ENCODE assay signal across 1 cellular context in the genomic region with DNA sequence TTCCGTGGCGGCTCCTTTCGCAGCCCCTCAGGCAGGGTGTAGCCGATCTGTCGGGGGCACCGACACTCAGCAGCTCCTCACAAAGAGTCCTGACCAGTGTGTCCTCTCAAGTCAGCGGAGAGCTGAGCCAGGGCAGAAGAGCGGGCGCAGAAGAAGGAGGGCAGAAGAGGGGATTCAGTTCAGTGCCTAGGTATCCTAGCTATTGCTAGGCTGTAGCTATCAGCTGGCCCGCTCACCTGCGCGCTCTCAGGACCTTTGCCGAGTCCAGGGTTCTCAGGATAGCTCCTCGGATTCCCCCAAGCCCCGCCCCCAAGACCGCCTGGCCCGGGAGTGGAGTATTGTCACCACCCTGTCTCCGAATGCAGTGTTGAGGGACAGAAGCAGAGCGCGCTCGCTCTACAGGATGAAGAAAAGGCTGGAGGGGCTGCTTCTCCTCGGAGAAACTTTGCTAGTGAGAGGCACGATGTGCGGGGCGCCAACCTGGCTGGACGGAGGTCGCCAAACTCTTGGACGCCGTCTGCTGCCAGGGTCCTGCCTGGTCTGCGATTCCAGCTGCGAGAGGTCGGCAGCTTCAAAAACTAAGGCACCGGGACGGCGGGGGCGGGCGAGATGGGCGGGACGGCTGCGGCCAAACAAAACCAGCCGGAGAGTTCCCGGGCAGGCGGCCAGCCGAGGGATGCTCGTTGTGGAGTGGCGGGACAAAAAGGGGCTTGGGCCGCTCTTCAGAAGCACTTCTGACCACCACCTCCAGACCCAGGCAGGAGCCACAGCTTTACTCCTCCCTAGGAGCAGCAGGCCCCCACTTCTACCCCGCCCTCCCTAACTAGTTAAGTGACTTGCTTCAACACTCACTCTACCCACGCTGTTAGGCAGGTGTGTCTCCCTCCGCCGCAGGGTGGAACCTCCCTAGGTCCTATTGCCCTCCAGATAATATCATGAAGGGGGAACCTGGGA.
TF ChIP-seq lines count a peak whose summit lies in the region.

A gene (minus strand): TSS at position 258 of the 954 bp plus-strand sequence. CDS start 613 bp downstream, outside the sequence.

TF ChIP-seq in H1, 55 proteins besides CTCF, POLR2A, EP300 and RAD21:
- TF ChIP-seq RBBP5 (IDR thresholded peaks at IDR 0.05; ENCODE audit: borderline replicate concordance, low read depth, low read length) = no peak
- no peak for TF ChIP-seq SIRT6 (IDR thresholded peaks at IDR 0.05; ENCODE audit: low read length)
- peak; percentile 45; the same call in 1 of the 2 replicates for TF ChIP-seq TAF1 (IDR thresholded peaks at IDR 0.05; ENCODE audit: low read depth, low read length)
- TF ChIP-seq, protein P1, sequence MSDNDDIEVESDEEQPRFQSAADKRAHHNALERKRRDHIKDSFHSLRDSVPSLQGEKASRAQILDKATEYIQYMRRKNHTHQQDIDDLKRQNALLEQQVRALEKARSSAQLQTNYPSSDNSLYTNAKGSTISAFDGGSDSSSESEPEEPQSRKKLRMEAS (IDR thresholded peaks at IDR 0.05) = no peak
- no peak for TF ChIP-seq TBP (IDR thresholded peaks at IDR 0.05; ENCODE audit: low read depth, low read length)
- peak; percentile 48 for TF ChIP-seq ASH2L (IDR thresholded peaks at IDR 0.05; ENCODE audit: low read length)
- TF ChIP-seq SIX5 (IDR thresholded peaks at IDR 0.05; ENCODE audit: low read depth, low read length) = no peak
- no peak for TF ChIP-seq GTF2F1 (IDR thresholded peaks at IDR 0.05; ENCODE audit: borderline replicate concordance, low read depth, low read length)
- 0 out of 2 replicates have a peak, but pooled peaks have one; percentile 33 for TF ChIP-seq PHF8 (conservative IDR thresholded peaks at IDR 0.05; ENCODE audit: low read depth, low read length)
- no peak for TF ChIP-seq POU5F1 (IDR thresholded peaks at IDR 0.05; ENCODE audit: low read depth, low read length)
- TF ChIP-seq, protein P2, sequence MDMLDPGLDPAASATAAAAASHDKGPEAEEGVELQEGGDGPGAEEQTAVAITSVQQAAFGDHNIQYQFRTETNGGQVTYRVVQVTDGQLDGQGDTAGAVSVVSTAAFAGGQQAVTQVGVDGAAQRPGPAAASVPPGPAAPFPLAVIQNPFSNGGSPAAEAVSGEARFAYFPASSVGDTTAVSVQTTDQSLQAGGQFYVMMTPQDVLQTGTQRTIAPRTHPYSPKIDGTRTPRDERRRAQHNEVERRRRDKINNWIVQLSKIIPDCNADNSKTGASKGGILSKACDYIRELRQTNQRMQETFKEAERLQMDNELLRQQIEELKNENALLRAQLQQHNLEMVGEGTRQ (IDR thresholded peaks at IDR 0.05; ENCODE audit: low read length) = no peak
- TF ChIP-seq, protein P3, sequence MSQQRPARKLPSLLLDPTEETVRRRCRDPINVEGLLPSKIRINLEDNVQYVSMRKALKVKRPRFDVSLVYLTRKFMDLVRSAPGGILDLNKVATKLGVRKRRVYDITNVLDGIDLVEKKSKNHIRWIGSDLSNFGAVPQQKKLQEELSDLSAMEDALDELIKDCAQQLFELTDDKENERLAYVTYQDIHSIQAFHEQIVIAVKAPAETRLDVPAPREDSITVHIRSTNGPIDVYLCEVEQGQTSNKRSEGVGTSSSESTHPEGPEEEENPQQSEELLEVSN (IDR thresholded peaks at IDR 0.05) = peak; percentile 65
- no peak for TF ChIP-seq BRCA1 (IDR thresholded peaks at IDR 0.05; ENCODE audit: low read depth, low read length)
- TF ChIP-seq NANOG (IDR thresholded peaks at IDR 0.05; ENCODE audit: insufficient read depth, low read depth, low read length, poor library complexity, severe bottlenecking) = no peak
- no peak for TF ChIP-seq HDAC6 (IDR thresholded peaks at IDR 0.05; ENCODE audit: low read depth, low read length)
- no peak for TF ChIP-seq TAF7 (optimal IDR thresholded peaks at IDR 0.05; ENCODE audit: borderline replicate concordance, low read depth, low read length)
- no peak for TF ChIP-seq SUZ12 (IDR thresholded peaks at IDR 0.05; ENCODE audit: low read length)
- TF ChIP-seq SP2 (IDR thresholded peaks at IDR 0.05; ENCODE audit: low read length) = no peak
- TF ChIP-seq SP4 (IDR thresholded peaks at IDR 0.05; ENCODE audit: low read length) = no peak
- no peak for TF ChIP-seq BCL11A (IDR thresholded peaks at IDR 0.05; ENCODE audit: low read depth in 2 of 2, low read length in 2 of 2)
- TF ChIP-seq EGR1 (IDR thresholded peaks at IDR 0.05; ENCODE audit: borderline replicate concordance, low read depth, low read length) = peak; percentile 13; the same call in 1 of the 2 replicates
- TF ChIP-seq SAP30 (IDR thresholded peaks at IDR 0.05; ENCODE audit: insufficient read depth, insufficient replicate concordance, low read length) = peak; percentile 10
- peak; percentile 25 for TF ChIP-seq KDM4A (IDR thresholded peaks at IDR 0.05; ENCODE audit: low read depth, low read length, severe bottlenecking)
- peak; percentile 72; the same call in 1 of the 2 replicates for TF ChIP-seq FOSL1 (IDR thresholded peaks at IDR 0.05; ENCODE audit: insufficient read depth, low read depth, low read length)
- no peak for TF ChIP-seq EZH2 (IDR thresholded peaks at IDR 0.05; ENCODE audit: low read depth, low read length, severe bottlenecking)
- TF ChIP-seq JUN (IDR thresholded peaks at IDR 0.05; ENCODE audit: low read depth, low read length) = no peak
- no peak for TF ChIP-seq CBX5 (IDR thresholded peaks at IDR 0.05; ENCODE audit: low read depth, low read length)
- no peak for TF ChIP-seq POLR2AphosphoS5 (IDR thresholded peaks at IDR 0.05; ENCODE audit: low read depth, low read length)
